Comparison of ENCODE assay signal across 2 cellular contexts in genomic region chr22:41513391-41513790, GRCh38.
TF ChIP-seq lines count a peak whose summit lies in the region.

No MANE protein-coding gene starts in this region.

TF ChIP-seq in HCT116, 20 proteins besides CTCF, POLR2A, EP300 and RAD21:
- TF ChIP-seq, protein P1, sequence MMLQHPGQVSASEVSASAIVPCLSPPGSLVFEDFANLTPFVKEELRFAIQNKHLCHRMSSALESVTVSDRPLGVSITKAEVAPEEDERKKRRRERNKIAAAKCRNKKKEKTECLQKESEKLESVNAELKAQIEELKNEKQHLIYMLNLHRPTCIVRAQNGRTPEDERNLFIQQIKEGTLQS (IDR thresholded peaks at IDR 0.05), result no peak

TF ChIP-seq in H1, 55 proteins besides CTCF, POLR2A, EP300 and RAD21:
- TF ChIP-seq NRF1 (IDR thresholded peaks at IDR 0.05; ENCODE audit: low read depth, low read length) (no peak), RXRA (IDR thresholded peaks at IDR 0.05; ENCODE audit: insufficient read depth, low read depth, low read length) (no peak), KDM5A (IDR thresholded peaks at IDR 0.05; ENCODE audit: low read length) (no peak), KDM4A (IDR thresholded peaks at IDR 0.05; ENCODE audit: low read depth, low read length, severe bottlenecking) (no peak), POU5F1 (IDR thresholded peaks at IDR 0.05; ENCODE audit: low read depth, low read length) (no peak), RNF2 (IDR thresholded peaks at IDR 0.05; ENCODE audit: borderline replicate concordance, low read depth, low read length, missing control alignments, poor library complexity, severe bottlenecking) (no peak), BCL11A (IDR thresholded peaks at IDR 0.05; ENCODE audit: low read depth in 2 of 2, low read length in 2 of 2) (no peak), TBP (IDR thresholded peaks at IDR 0.05; ENCODE audit: low read depth, low read length) (no peak), JUND (IDR thresholded peaks at IDR 0.05; ENCODE audit: low read length) (no peak)
- TF ChIP-seq, protein P2, sequence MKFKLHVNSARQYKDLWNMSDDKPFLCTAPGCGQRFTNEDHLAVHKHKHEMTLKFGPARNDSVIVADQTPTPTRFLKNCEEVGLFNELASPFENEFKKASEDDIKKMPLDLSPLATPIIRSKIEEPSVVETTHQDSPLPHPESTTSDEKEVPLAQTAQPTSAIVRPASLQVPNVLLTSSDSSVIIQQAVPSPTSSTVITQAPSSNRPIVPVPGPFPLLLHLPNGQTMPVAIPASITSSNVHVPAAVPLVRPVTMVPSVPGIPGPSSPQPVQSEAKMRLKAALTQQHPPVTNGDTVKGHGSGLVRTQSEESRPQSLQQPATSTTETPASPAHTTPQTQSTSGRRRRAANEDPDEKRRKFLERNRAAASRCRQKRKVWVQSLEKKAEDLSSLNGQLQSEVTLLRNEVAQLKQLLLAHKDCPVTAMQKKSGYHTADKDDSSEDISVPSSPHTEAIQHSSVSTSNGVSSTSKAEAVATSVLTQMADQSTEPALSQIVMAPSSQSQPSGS (IDR thresholded peaks at IDR 0.05; ENCODE audit: low read length), result no peak
